Comparison of ENCODE assay signal across 1 cellular context in the genomic region with DNA sequence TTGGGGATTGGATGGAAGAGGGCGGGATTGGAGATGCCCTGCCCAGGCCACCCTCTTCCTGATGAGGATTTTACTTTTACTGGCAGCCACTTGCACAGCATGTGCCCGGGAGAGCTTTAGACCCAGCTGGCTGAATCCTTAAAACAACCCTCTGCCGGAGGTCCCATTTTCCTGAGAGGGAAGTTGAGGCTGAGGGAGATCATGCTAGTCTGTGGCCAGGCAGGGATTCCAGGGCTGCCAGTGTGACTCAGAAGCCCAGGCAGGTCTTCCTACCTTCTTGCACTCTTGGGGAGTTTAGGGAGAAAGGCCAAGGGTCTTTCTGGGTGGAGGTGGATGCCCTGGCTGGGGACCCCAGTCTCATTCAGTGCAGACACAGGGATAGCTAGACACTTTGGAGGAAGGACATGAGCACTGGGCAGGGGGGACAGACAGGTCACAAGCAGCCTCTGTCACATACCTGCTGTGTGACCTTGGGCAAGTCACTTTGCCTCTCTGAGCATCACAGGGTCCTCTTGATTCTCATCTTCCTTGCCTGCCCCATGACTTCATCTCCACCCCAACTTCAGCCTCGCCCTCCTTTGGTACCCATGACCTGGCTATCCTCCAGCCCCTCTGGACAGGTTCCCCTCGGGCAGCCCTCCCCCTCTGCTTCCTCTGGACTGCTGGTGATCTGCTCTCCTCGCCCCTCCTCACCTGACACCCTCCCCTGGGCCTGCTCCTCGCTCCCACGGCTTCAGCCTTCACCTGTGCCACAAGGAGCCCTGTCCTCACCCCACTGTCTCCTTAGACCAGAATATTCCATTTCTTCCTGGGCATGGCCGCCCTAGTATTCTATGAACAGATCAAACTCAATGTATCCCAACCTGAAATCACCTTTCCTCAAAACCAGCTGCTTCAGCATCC.
TF ChIP-seq lines count a peak whose summit lies in the region.

No MANE protein-coding gene starts in this region.

TF ChIP-seq in K562, 482 proteins besides CTCF, POLR2A, EP300 and RAD21:
- TF ChIP-seq ZFP36 (IDR thresholded peaks at IDR 0.05; ENCODE audit: low read depth, low read length, partially characterized antibody) (peak; percentile 76), TGIF2 (CRISPR knock-in tag; IDR thresholded peaks at IDR 0.05) (no peak), ZNF668 (CRISPR knock-in tag; IDR thresholded peaks at IDR 0.05) (no peak), BCOR (IDR thresholded peaks at IDR 0.05) (peak; percentile 54), KDM1A (IDR thresholded peaks at IDR 0.05) (0 out of 4 replicates have a peak, but pooled peaks of 1 of the 2 experiments have one; percentile 23), BACH1 (tag; IDR thresholded peaks at IDR 0.05) (no peak), RBM14 (IDR thresholded peaks at IDR 0.05; ENCODE audit: borderline replicate concordance, insufficient read depth, low read depth, low read length) (no peak)
- TF ChIP-seq, protein P1, sequence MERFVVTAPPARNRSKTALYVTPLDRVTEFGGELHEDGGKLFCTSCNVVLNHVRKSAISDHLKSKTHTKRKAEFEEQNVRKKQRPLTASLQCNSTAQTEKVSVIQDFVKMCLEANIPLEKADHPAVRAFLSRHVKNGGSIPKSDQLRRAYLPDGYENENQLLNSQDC (CRISPR knock-in tag; IDR thresholded peaks at IDR 0.05): no peak
